Comparison of ENCODE assay signal across 8 cellular contexts in genomic region chr5:176387384-176387925, GRCh38. TPM values are rescaled to one million over a fixed set of nuclear protein-coding genes. Genes with fewer than 3 reads are reported as not detected.
DNase-seq lines count a peak whose midpoint lies in the region; ATAC-seq and TF ChIP-seq lines count a peak whose summit lies in the region.

No MANE protein-coding gene starts in this region.

- intact Hi-C loops in Panc1 (cut with micrococcal nuclease; ENCODE audit: unreplicated experiment): no loop called here

- no peaks in the 10 kb centered on the region for H3K9me2 ChIP-seq in DOHH2 (replicated peaks; ENCODE audit: control insufficient read depth, low read length)

- H3K4me2 ChIP-seq in DOHH2 (ENCODE audit: low read length) (peak overlapping the region; percentile 91), parathyroid adenoma (ENCODE audit: low read length) (peak overlapping the region; percentile 96)

- H3K9me3 ChIP-seq in DOHH2 (ENCODE audit: control insufficient read depth, insufficient read depth, low read length) (no peaks in the 10 kb centered on the region), Panc1 (ENCODE audit: control insufficient read depth, insufficient read depth, low read depth, low read length) (no peaks in the 10 kb centered on the region), esophagus (ENCODE audit: control insufficient read depth in 2 of 2, insufficient read depth in 1 of 2, low read depth in 1 of 2, low read length in 1 of 2) (no peaks in the 10 kb centered on the region), parathyroid adenoma (ENCODE audit: control insufficient read depth, low read length) (no peaks in the 10 kb centered on the region)

- H2AFZ ChIP-seq in parathyroid adenoma: no peak overlapping the region

- 25 to 28% methylated on average over 8 of the region's 8 CpGs for WGBS in esophagus, 2 donors

- TSS peak; percentile 75 for BruUV-seq in Panc1 (replicated peaks; lab: Mats Ljungman, UMichigan)

- H3K4me1 ChIP-seq in DOHH2 (ENCODE audit: control insufficient read depth, low read length) (peaks cover 20% of the 10 kb centered on the region), Panc1 (ENCODE audit: control insufficient read depth, insufficient read depth, low read length) (peaks cover 17% of the 10 kb centered on the region), esophagus (ENCODE audit: control insufficient read depth in 2 of 2, insufficient read depth in 2 of 2, low read length in 1 of 2) (peaks cover 0 to 2% of the 10 kb centered on the region in 2 donors), parathyroid adenoma (peaks cover 15% of the 10 kb centered on the region)

- no peaks in the 10 kb centered on the region for H3K27me3 ChIP-seq in DOHH2 (ENCODE audit: control insufficient read depth, low read length)
- no peaks in the 10 kb centered on the region for H3K27me3 ChIP-seq in Panc1 (ENCODE audit: control insufficient read depth, insufficient read depth, low read length)
- no peaks in the 10 kb centered on the region for H3K27me3 ChIP-seq in esophagus (ENCODE audit: control insufficient read depth in 1 of 2, insufficient read depth in 2 of 2, low read length in 2 of 2)
- no peaks in the 10 kb centered on the region for H3K27me3 ChIP-seq in parathyroid adenoma (ENCODE audit: control insufficient read depth, insufficient read depth, low read length)

- H3K4me3 ChIP-seq in DOHH2 (ENCODE audit: low read length) (peak overlapping the region; percentile 97), Panc1 (ENCODE audit: low read depth in 2 of 2, low read length in 2 of 2) (peak overlapping the region; percentile 76 to 94), esophagus (ENCODE audit: low read depth in 1 of 2, low read length in 2 of 2) (peak overlapping the region; percentile 75 to 81), parathyroid adenoma (ENCODE audit: low read depth, low read length) (peak overlapping the region; percentile 85)

- DNase-seq in Panc1 (ENCODE audit: low read depth, low spot score) (no peak), islet precursor cell (no peak), SW480 (ENCODE audit: low spot score) (no peak)

- POLR2A ChIA-PET in Panc1 (lab: Charles Lee): no interaction called here

- ATAC-seq in Panc1 (no peak), GM21390 (IDR thresholded peaks at IDR 0.05; ENCODE audit: unreplicated experiment) (no peak), GM21717 (IDR thresholded peaks at IDR 0.05; ENCODE audit: unreplicated experiment) (no peak)

- CTCF ChIA-PET in Panc1 (lab: Charles Lee): interaction anchor here (0.7 kb wide), 2 partner anchors 20 to 457 kb away, joined by 3 to 6 read pairs; no protein-coding TSS in a partner anchor

- H3K79me2 ChIP-seq in DOHH2 (ENCODE audit: control insufficient read depth, low read length) (peaks cover 66% of the 10 kb centered on the region), parathyroid adenoma (peaks cover 13% of the 10 kb centered on the region)

- H4K20me1 ChIP-seq in DOHH2 (ENCODE audit: control insufficient read depth, insufficient read depth, low read depth, low read length): peaks cover 18% of the 10 kb centered on the region; the same call in 1 of the 2 replicates

- TF ChIP-seq CTCF in DOHH2 (IDR thresholded peaks at IDR 0.05; ENCODE audit: low read depth, low read length, poor library complexity, severe bottlenecking): peak; percentile 19
- no peak for TF ChIP-seq CTCF in Panc1 (IDR thresholded peaks at IDR 0.05)
- no peak for TF ChIP-seq CTCF in parathyroid adenoma (IDR thresholded peaks at IDR 0.05)

- in situ Hi-C loops in Panc1 (cut with HindIII; ENCODE audit: low pct_unique_long_range_greater_than_20kb, low sequenced_read_pairs): no loop called here

- H3K9ac ChIP-seq in parathyroid adenoma: no peak overlapping the region

- H3K27ac ChIP-seq in DOHH2 (ENCODE audit: low read depth, low read length): peak overlapping the region; percentile 86
- H3K27ac ChIP-seq in Panc1 (ENCODE audit: low read length): peak overlapping the region; percentile 100
- no peak overlapping the region for H3K27ac ChIP-seq in esophagus (ENCODE audit: low read depth in 2 of 2, low read length in 1 of 2)
- no peak overlapping the region for H3K27ac ChIP-seq in parathyroid adenoma

- H3K36me3 ChIP-seq in DOHH2 (ENCODE audit: control insufficient read depth, low read length) (peaks cover 84% of the 10 kb centered on the region), Panc1 (ENCODE audit: control insufficient read depth, insufficient read depth, low read length) (peaks cover 28% of the 10 kb centered on the region), esophagus (ENCODE audit: control insufficient read depth in 2 of 2, insufficient read depth in 2 of 2, low read length in 1 of 2) (peaks cover 4 to 37% of the 10 kb centered on the region in 2 donors), parathyroid adenoma (ENCODE audit: control insufficient read depth, insufficient read depth, low read length) (no peaks in the 10 kb centered on the region)

- H3F3A ChIP-seq in DOHH2 (ENCODE audit: control insufficient read depth, insufficient read depth): peaks cover 6% of the 10 kb centered on the region; the same call in 1 of the 2 replicates

RNA-seq across cellular contexts. Expression of gene NOP16, which starts 0.9 kb away (rescaled TPM):
- 76.2 TPM for total RNA-seq in Panc1 (2021; ENCODE audit: unreplicated experiment)
- 101 TPM for polyA plus RNA-seq in Panc1 (2012; ENCODE audit: insufficient read length)
- 10 to 100 TPM; 50.6 to 70.3 TPM for polyA plus RNA-seq in esophagus

RNA-seq across cellular contexts. Expression of gene HIGD2A, which starts 1.1 kb away (rescaled TPM):
- 162 TPM for total RNA-seq in Panc1 (2021; ENCODE audit: unreplicated experiment)
- polyA plus RNA-seq in Panc1 (2012; ENCODE audit: insufficient read length): 179 TPM
- 100 to 1,000 TPM; 151 to 163 TPM for polyA plus RNA-seq in esophagus

RNA-seq across cellular contexts. Expression of gene ARL10, which starts 22.2 kb away (rescaled TPM):
- 2.0 TPM for total RNA-seq in Panc1 (2021; ENCODE audit: unreplicated experiment)
- 3.1 TPM for polyA plus RNA-seq in Panc1 (2012; ENCODE audit: insufficient read length)
- polyA plus RNA-seq in esophagus: 1 to 10 TPM; 2.4 to 3.8 TPM

RNA-seq across cellular contexts. Expression of gene KIAA1191, which starts 25.9 kb away (rescaled TPM):
- total RNA-seq in Panc1 (2021; ENCODE audit: unreplicated experiment): 92.3 TPM
- 91.3 TPM for polyA plus RNA-seq in Panc1 (2012; ENCODE audit: insufficient read length)
- polyA plus RNA-seq in esophagus: 10 to 100 TPM; 41.8 to 44.4 TPM

RNA-seq across cellular contexts. Expression of gene CLTB, which starts 28.9 kb away (rescaled TPM):
- 124 TPM for total RNA-seq in Panc1 (2021; ENCODE audit: unreplicated experiment)
- 173 TPM for polyA plus RNA-seq in Panc1 (2012; ENCODE audit: insufficient read length)
- polyA plus RNA-seq in esophagus: 100 to 1,000 TPM; 517 to 730 TPM

Comparison
In these comparisons a context has a peak if more than half of its experiments do, and no peak if none do; other contexts are left out.
1. H3K27ac ChIP-seq: peak in DOHH2 (single experiment) and Panc1 (single experiment); none in esophagus (0 of 2) and parathyroid adenoma (single experiment).
2. Peak in every context shown above with its lines, with median percentiles within 50 percentile points of each other: H3K4me3 ChIP-seq.